ENCODE assay signal across 6 cellular contexts in the genomic region with DNA sequence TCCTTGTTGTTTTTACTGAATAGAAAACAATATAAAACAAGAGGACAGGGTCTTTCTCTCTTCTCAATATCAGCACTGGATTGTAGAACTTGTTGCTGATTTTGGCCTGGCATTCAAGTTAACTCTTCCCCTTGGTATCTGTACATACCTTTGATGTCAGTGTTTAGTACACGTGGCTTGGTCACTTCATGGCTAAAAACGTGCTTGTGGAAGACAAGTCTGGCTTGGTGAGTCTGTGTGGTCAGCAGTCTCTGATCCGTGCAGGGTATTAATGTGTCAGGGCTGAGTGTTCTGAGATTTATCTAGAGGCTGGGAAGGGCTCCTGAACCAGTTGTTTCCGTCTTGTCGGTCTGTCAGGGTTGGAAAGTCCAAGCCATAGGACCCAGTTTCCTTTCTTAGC. TPM values are rescaled to one million over a fixed set of nuclear protein-coding genes. Genes with fewer than 3 reads are reported as not detected.
"Had no signal": no experiment of that assay in that cellular context is flagged by ENCODE, and none has a peak within 500 bp of the region (broad histone marks: within the 10 kb centered on the region; RNA-seq: fewer than 3 reads in every experiment).

A gene (plus strand): TSS at position 301 of the 400 bp plus-strand sequence. CDS start 572 bp downstream, outside the sequence.

RNA-seq across cellular contexts. Expression of the gene that starts here (rescaled TPM):
- total RNA-seq: HepG2, HT-29, HT1080, IMR-90, K562 had no signal
- polyA plus RNA-seq: HepG2, IgD-negative memory B cell, IMR-90, K562 had no signal
